Comparison of ENCODE assay signal across 15 cellular contexts in genomic region chrX:45264865-45265264, GRCh38.
DNase-seq lines count a peak whose midpoint lies in the region; ATAC-seq, FAIRE-seq and TF ChIP-seq lines count a peak whose summit lies in the region.
"Had no signal": no experiment of that assay in that cellular context is flagged by ENCODE, and none has a peak within 500 bp of the region (broad histone marks: within the 10 kb centered on the region; RNA-seq: fewer than 3 reads in every experiment).

No MANE protein-coding gene starts in this region.

- no peaks in the 10 kb centered on the region for H3K4me1 ChIP-seq in astrocyte (ENCODE audit: insufficient read depth, low read length)
- H3K4me1 ChIP-seq in trophoblast cell (ENCODE audit: control insufficient read depth in 1 of 2, insufficient read depth in 2 of 2, low read length in 2 of 2): no peaks in the 10 kb centered on the region

- no peaks in the 10 kb centered on the region for H3K36me3 Mint-ChIP-seq in astrocyte (ENCODE audit: low read depth, unreplicated experiment)
- H3K36me3 Mint-ChIP-seq: CD14-positive monocyte; CD8-positive, alpha-beta memory T cell had no signal

- intact Hi-C loops in Right ventricle myocardium superior (cut with DNase I): no loop called here
- intact Hi-C loops in left ventricle myocardium superior (cut with micrococcal nuclease): no loop called here

- H2AFZ ChIP-seq in astrocyte (ENCODE audit: low read depth, low read length) (no peak overlapping the region), trophoblast cell (ENCODE audit: insufficient read depth, low read length, poor library complexity) (no peak overlapping the region)

- H3K18ac ChIP-seq in trophoblast cell (ENCODE audit: low read length): no peak overlapping the region

- H3K4me1 Mint-ChIP-seq in astrocyte (ENCODE audit: low read depth, unreplicated experiment): no peaks in the 10 kb centered on the region
- H3K4me1 Mint-ChIP-seq: CD14-positive monocyte; CD8-positive, alpha-beta memory T cell; IgD-negative memory B cell had no signal

- H3K4ac ChIP-seq in trophoblast cell (ENCODE audit: low read depth, low read length): no peak overlapping the region

- TF ChIP-seq CTCF in astrocyte (IDR thresholded peaks at IDR 0.05; ENCODE audit: insufficient read depth, low read depth, low read length): no peak

- H3K27ac ChIP-seq in astrocyte (ENCODE audit: low read depth, low read length): no peak overlapping the region
- no peak overlapping the region for H3K27ac ChIP-seq in trophoblast cell (ENCODE audit: low read depth, low read length)
- H3K27ac ChIP-seq: 22Rv1 had no signal

- no peak overlapping the region for H4K12ac ChIP-seq in trophoblast cell (ENCODE audit: low read depth, low read length)

- no peak overlapping the region for H4K8ac ChIP-seq in trophoblast cell (ENCODE audit: low read depth, low read length)

- no peak overlapping the region for H2BK12ac ChIP-seq in trophoblast cell (ENCODE audit: low read length)

- WGBS in trophoblast cell (ENCODE audit: extremely low coverage, insufficient coverage, insufficient read length): no CpG with 5 or more reads among the region's 7 CpGs

- ATAC-seq in Right ventricle myocardium superior (ENCODE audit: poor library complexity): no peak
- ATAC-seq in left ventricle myocardium superior: no peak
- ATAC-seq in HG03521 (IDR thresholded peaks at IDR 0.05; ENCODE audit: unreplicated experiment): no peak
- no peak for ATAC-seq in HG03520 (IDR thresholded peaks at IDR 0.05; ENCODE audit: unreplicated experiment)

- H3K79me1 ChIP-seq in trophoblast cell (ENCODE audit: low read length): no peaks in the 10 kb centered on the region

- no peak overlapping the region for H3K27ac Mint-ChIP-seq in astrocyte (ENCODE audit: unreplicated experiment)
- H3K27ac Mint-ChIP-seq: CD8-positive, alpha-beta memory T cell; HFFc6; IgD-negative memory B cell had no signal

- no peak overlapping the region for H3K4me2 ChIP-seq in astrocyte (ENCODE audit: low read length)
- no peak overlapping the region for H3K4me2 ChIP-seq in trophoblast cell (ENCODE audit: low read length)

- H3K9ac ChIP-seq in astrocyte (ENCODE audit: low read length): no peak overlapping the region
- H3K9ac ChIP-seq in trophoblast cell (ENCODE audit: low read length): no peak overlapping the region

- no peaks in the 10 kb centered on the region for H4K20me1 ChIP-seq in astrocyte (ENCODE audit: insufficient read depth, low read length)

- peak; percentile 67 for FAIRE-seq in astrocyte (lab: Jason Lieb, UNC)

- no peak overlapping the region for H3K4me3 Mint-ChIP-seq in astrocyte (ENCODE audit: unreplicated experiment)
- H3K4me3 Mint-ChIP-seq: CD14-positive monocyte; CD8-positive, alpha-beta memory T cell; HFFc6; IgD-negative memory B cell had no signal

- no peak overlapping the region for H2BK5ac ChIP-seq in trophoblast cell (ENCODE audit: low read depth, low read length, poor library complexity)

- no peaks in the 10 kb centered on the region for H3K27me3 Mint-ChIP-seq in astrocyte (ENCODE audit: low read depth, unreplicated experiment)
- H3K27me3 Mint-ChIP-seq: IgD-negative memory B cell had no signal

- no peak overlapping the region for H2BK120ac ChIP-seq in trophoblast cell (ENCODE audit: insufficient read depth, low read length, poor library complexity)

- no peaks in the 10 kb centered on the region for H3K27me3 ChIP-seq in astrocyte (ENCODE audit: insufficient read depth, low read length)
- H3K27me3 ChIP-seq in trophoblast cell (ENCODE audit: insufficient read depth, low read length): no peaks in the 10 kb centered on the region

- H3K4me3 ChIP-seq in astrocyte (ENCODE audit: insufficient read depth, low read depth, low read length): no peak overlapping the region
- H3K4me3 ChIP-seq in trophoblast cell (ENCODE audit: low read depth, low read length): no peak overlapping the region

- no peak overlapping the region for H2AK5ac ChIP-seq in trophoblast cell (ENCODE audit: low read length)

- no peak overlapping the region for H3K23ac ChIP-seq in trophoblast cell (ENCODE audit: low read length)

- H3K9me3 Mint-ChIP-seq in astrocyte (ENCODE audit: unreplicated experiment): peaks cover 8% of the 10 kb centered on the region
- H3K9me3 Mint-ChIP-seq: CD8-positive, alpha-beta memory T cell; HFFc6 had no signal

- peak; percentile 36 for DNase-seq in Right ventricle myocardium superior
- no peak for DNase-seq in left ventricle myocardium superior
- no peak for DNase-seq in astrocyte (ENCODE audit: low read depth)
- DNase-seq in medulla oblongata (ENCODE audit: extremely low spot score): peak; percentile 1
- peak; percentile 3 for DNase-seq in superior temporal gyrus (ENCODE audit: extremely low spot score)
- DNase-seq in trophoblast cell: no peak
- DNase-seq: CD8-positive, alpha-beta memory T cell; DMS53; HCEC 1CT; HFFc6 had no signal

- H3K36me3 ChIP-seq in astrocyte (ENCODE audit: insufficient read depth, low read length) (no peaks in the 10 kb centered on the region), trophoblast cell (ENCODE audit: control insufficient read depth in 1 of 2, insufficient read depth in 2 of 2, low read length in 2 of 2) (no peaks in the 10 kb centered on the region)

- no peaks in the 10 kb centered on the region for H3K9me3 ChIP-seq in astrocyte (ENCODE audit: insufficient read depth, low read depth, low read length)
- H3K9me3 ChIP-seq in trophoblast cell (ENCODE audit: insufficient read depth, low read depth, low read length): no peaks in the 10 kb centered on the region

- no peak overlapping the region for H4K91ac ChIP-seq in trophoblast cell (ENCODE audit: low read depth, low read length)

- H3K79me2 ChIP-seq in astrocyte (ENCODE audit: insufficient read depth, low read length) (no peaks in the 10 kb centered on the region), trophoblast cell (ENCODE audit: control insufficient read depth, insufficient read depth, low read length, poor library complexity) (no peaks in the 10 kb centered on the region)

- H3K14ac ChIP-seq in trophoblast cell (ENCODE audit: low read length): no peak overlapping the region

Comparison
In these comparisons a context has a peak if more than half of its experiments do, and no peak if none do; other contexts are left out.
1. DNase-seq: peak in Right ventricle myocardium superior (single experiment), medulla oblongata (single experiment) and superior temporal gyrus (single experiment); none in left ventricle myocardium superior (single experiment), astrocyte (single experiment) and trophoblast cell (0 of 2).